Comparison of ENCODE assay signal across 1 cellular context in genomic region chr2:59297829-59298228, GRCh38.
TF ChIP-seq lines count a peak whose summit lies in the region.

No MANE protein-coding gene starts in this region.

TF ChIP-seq in GM23338, 12 proteins besides CTCF, POLR2A, EP300 and RAD21 (continued from another document):
- TF ChIP-seq REST (IDR thresholded peaks at IDR 0.05; ENCODE audit: unreplicated experiment) (no peak), POLR2AphosphoS5 (IDR thresholded peaks at IDR 0.05; ENCODE audit: low read depth) (no peak), ZNF114 (CRISPR knock-in tag; IDR thresholded peaks at IDR 0.05) (no peak), EZH2 (IDR thresholded peaks at IDR 0.05; ENCODE audit: low read depth, unreplicated experiment) (no peak), JUNB (IDR thresholded peaks at IDR 0.05; ENCODE audit: unreplicated experiment) (no peak)
